ENCODE assay signal across 27 cellular contexts in genomic region chr20:39136145-39136544, GRCh38.
"Had no signal": no experiment of that assay in that cellular context is flagged by ENCODE, and none has a peak within 500 bp of the region (broad histone marks: within the 10 kb centered on the region; RNA-seq: fewer than 3 reads in every experiment).

No MANE protein-coding gene starts in this region.

- H3K4me2 ChIP-seq: hepatocyte had no signal

- H3K4me1 Mint-ChIP-seq: mesothelial cell of epicardium; stimulated activated effector memory CD8-positive, alpha-beta T cell treated with anti-CD3 and anti-CD28 coated beads, Interleukin-12 subunit alpha, Interleukin-12 subunit beta, amount 100 ng/mL, for 72 hours had no signal

- H3K4me3 Mint-ChIP-seq: mesothelial cell of epicardium; naive thymus-derived CD4-positive, alpha-beta T cell; natural killer cell treated with Interleukin-12 subunit alpha and Interleukin-12 subunit beta and Interleukin-15 and Interleukin-18, amount 100 ng/mL, for 72 hours; stimulated activated effector memory CD8-positive, alpha-beta T cell treated with anti-CD3 and anti-CD28 coated beads, Interleukin-12 subunit alpha, Interleukin-12 subunit beta, amount 100 ng/mL, for 72 hours; stimulated activated naive CD8-positive, alpha-beta T cell treated with anti-CD3 and anti-CD28 coated beads, Interleukin-15, Interleukin-2, amounts not matched to agents 100 ng/mL and 50 ng/mL, for 24 hours had no signal

- H3K27me3 ChIP-seq: hepatocyte, upper lobe of right lung, uterus had no signal

- H3K9me3 ChIP-seq: heart right ventricle, left ventricle myocardium inferior, mucosa of descending colon, neutrophil, sigmoid colon, spleen, suprapubic skin, thoracic aorta, tibial artery, upper lobe of right lung, uterus had no signal

- H3K27me3 Mint-ChIP-seq: stimulated activated naive CD8-positive, alpha-beta T cell treated with anti-CD3 and anti-CD28 coated beads, Interleukin-15, Interleukin-2, amounts not matched to agents 100 ng/mL and 50 ng/mL, for 24 hours had no signal

- H2AFZ ChIP-seq: hepatocyte had no signal

- FAIRE-seq: small intestine had no signal

- H3K36me3 ChIP-seq: heart right ventricle, left ventricle myocardium inferior, neutrophil, sigmoid colon, spleen, suprapubic skin, thoracic aorta, tibial artery, upper lobe of right lung, uterus had no signal

- H3K4me1 ChIP-seq: heart right ventricle, left ventricle myocardium inferior, sigmoid colon, spleen, suprapubic skin, tibial artery, upper lobe of right lung, uterus had no signal

- H3K36me3 Mint-ChIP-seq: mesothelial cell of epicardium; natural killer cell treated with Interleukin-12 subunit alpha and Interleukin-12 subunit beta and Interleukin-15 and Interleukin-18, amount 100 ng/mL, for 72 hours; stimulated activated effector memory CD8-positive, alpha-beta T cell treated with anti-CD3 and anti-CD28 coated beads, Interleukin-12 subunit alpha, Interleukin-12 subunit beta, amount 100 ng/mL, for 72 hours had no signal

- H3K27ac ChIP-seq: heart right ventricle, hepatocyte, left ventricle myocardium inferior, neutrophil, sigmoid colon, spleen, suprapubic skin, thoracic aorta, tibial artery, upper lobe of right lung, uterus had no signal

- ATAC-seq: heart right ventricle; mucosa of descending colon; naive thymus-derived CD4-positive, alpha-beta T cell; right cardiac atrium; stimulated activated effector memory CD8-positive, alpha-beta T cell treated with anti-CD3 and anti-CD28 coated beads, Interleukin-12 subunit alpha, Interleukin-12 subunit beta, amount 100 ng/mL, for 72 hours; upper lobe of right lung had no signal

- H3K27ac Mint-ChIP-seq: mesothelial cell of epicardium; naive thymus-derived CD4-positive, alpha-beta T cell; natural killer cell treated with Interleukin-12 subunit alpha and Interleukin-12 subunit beta and Interleukin-15 and Interleukin-18, amount 100 ng/mL, for 72 hours; progenitor cell of endocrine pancreas; stimulated activated effector memory CD8-positive, alpha-beta T cell treated with anti-CD3 and anti-CD28 coated beads, Interleukin-12 subunit alpha, Interleukin-12 subunit beta, amount 100 ng/mL, for 72 hours; stimulated activated naive CD8-positive, alpha-beta T cell treated with anti-CD3 and anti-CD28 coated beads, Interleukin-15, Interleukin-2, amounts not matched to agents 100 ng/mL and 50 ng/mL, for 24 hours had no signal

- H3K4me3 ChIP-seq: heart right ventricle, hepatocyte, left ventricle myocardium inferior, lung, mucosa of descending colon, sigmoid colon, spleen, suprapubic skin, thoracic aorta, tibial artery, upper lobe of right lung, uterus had no signal

- H3K9me3 Mint-ChIP-seq: mesothelial cell of epicardium; naive thymus-derived CD4-positive, alpha-beta T cell; natural killer cell treated with Interleukin-12 subunit alpha and Interleukin-12 subunit beta and Interleukin-15 and Interleukin-18, amount 100 ng/mL, for 72 hours; stimulated activated effector memory CD8-positive, alpha-beta T cell treated with anti-CD3 and anti-CD28 coated beads, Interleukin-12 subunit alpha, Interleukin-12 subunit beta, amount 100 ng/mL, for 72 hours; stimulated activated naive CD8-positive, alpha-beta T cell treated with anti-CD3 and anti-CD28 coated beads, Interleukin-15, Interleukin-2, amounts not matched to agents 100 ng/mL and 50 ng/mL, for 24 hours had no signal

- DNase-seq: heart right ventricle; islet precursor cell; left ventricle myocardium inferior; mesendoderm; mucosa of descending colon; naive thymus-derived CD4-positive, alpha-beta T cell; occipital lobe; right cardiac atrium; sigmoid colon; small intestine; spleen; stimulated activated CD4-positive, alpha-beta T cell treated with anti-CD3 and anti-CD28 coated beads, Interleukin-4, amount 100 ng/mL, for 24 hours; stimulated activated naive CD4-positive, alpha-beta T cell; tibial artery; trophoblast cell; upper lobe of right lung; uterus had no signal
